Comparison of ENCODE assay signal across 15 cellular contexts in genomic region chr5:60487885-60488425, GRCh38.
DNase-seq lines count a peak whose midpoint lies in the region; ATAC-seq and TF ChIP-seq lines count a peak whose summit lies in the region.
"Had no signal": no experiment of that assay in that cellular context is flagged by ENCODE, and none has a peak within 500 bp of the region (broad histone marks: within the 10 kb centered on the region; RNA-seq: fewer than 3 reads in every experiment).

No MANE protein-coding gene starts in this region.

- peaks cover 62% of the 10 kb centered on the region for H3K4me1 Mint-ChIP-seq in osteocyte (ENCODE audit: unreplicated experiment)

- H3K9me3 Mint-ChIP-seq in osteocyte (ENCODE audit: unreplicated experiment), result no peaks in the 10 kb centered on the region
- H3K9me3 Mint-ChIP-seq: T-helper 1 cell treated with Interleukin-12 subunit alpha and Interleukin-12 subunit beta and Interleukin-4 antibody, amounts not matched to agents 30 μg/mL and 1 μg/mL, for 36 hours had no signal

- H3K4me3 ChIP-seq in AG10803 (ENCODE audit: low read length) (peak overlapping the region; percentile 49), dorsolateral prefrontal cortex (peak overlapping the region in 58 of 59 donors; percentile 14 to 66 (median 47))

- H3K27ac ChIP-seq in dorsolateral prefrontal cortex, result peak overlapping the region in 56 of 59 donors; percentile 4 to 88 (median 75)
- H3K27ac ChIP-seq: upper lobe of left lung had no signal

- H3K27me3 Mint-ChIP-seq in osteocyte (ENCODE audit: unreplicated experiment), result no peaks in the 10 kb centered on the region

- intact Hi-C loops in dorsolateral prefrontal cortex (cut with DNase I), result no loop called here

- no peaks in the 10 kb centered on the region for H3K27me3 ChIP-seq in dorsolateral prefrontal cortex
- H3K27me3 ChIP-seq: upper lobe of left lung had no signal

- DNase-seq in AG10803 (ENCODE audit: low read depth), result peak; percentile 11
- DNase-seq in NCI-H446 treated with DMSO at 0.1 percent for 48 hours (lab: John Stamatoyannopoulos, UW), result peak; percentile 80
- DNase-seq in dorsolateral prefrontal cortex, result peak in 5 of 10 donors; percentile 33 to 69 (median 50)
- no peak for DNase-seq in osteocyte (ENCODE audit: extremely low spot score, unreplicated experiment)
- no peak for DNase-seq in NCI-H524 (lab: John Stamatoyannopoulos, UW)
- no peak for DNase-seq in COLO668 (lab: John Stamatoyannopoulos, UW; ENCODE audit: unreplicated experiment)
- DNase-seq in COLO829 (ENCODE audit: low spot score), result no peak
- DNase-seq: activated T-cell treated with anti-CD3 and anti-CD28 coated beads, Interleukin-2, amount 50 U/mL, for 72 hours; effector CD8-positive, alpha-beta T cell; left cardiac atrium; NCI-H2107; stimulated activated CD4-positive, alpha-beta T cell treated with anti-CD3 and anti-CD28 coated beads, Interleukin-15, amount 100 ng/mL, for 24 hours had no signal

- ATAC-seq in GM21717 (IDR thresholded peaks at IDR 0.05; ENCODE audit: unreplicated experiment), result no peak
- ATAC-seq: activated T-cell treated with anti-CD3 and anti-CD28 coated beads, Interleukin-2, amount 50 U/mL, for 72 hours; left cardiac atrium had no signal

- no peak overlapping the region for H3K4me3 Mint-ChIP-seq in osteocyte (ENCODE audit: unreplicated experiment)
- H3K4me3 Mint-ChIP-seq: activated T-cell treated with anti-CD3 and anti-CD28 coated beads, Interleukin-2, amount 50 U/mL, for 72 hours; T-helper 1 cell treated with Interleukin-12 subunit alpha and Interleukin-12 subunit beta and Interleukin-4 antibody, amounts not matched to agents 30 μg/mL and 1 μg/mL, for 36 hours had no signal

- H3K36me3 Mint-ChIP-seq in osteocyte (ENCODE audit: unreplicated experiment), result no peaks in the 10 kb centered on the region

- peak overlapping the region; percentile 83 for H3K27ac Mint-ChIP-seq in osteocyte (ENCODE audit: unreplicated experiment)
- H3K27ac Mint-ChIP-seq: activated T-cell treated with anti-CD3 and anti-CD28 coated beads, Interleukin-2, amount 50 U/mL, for 72 hours; T-helper 1 cell treated with Interleukin-12 subunit alpha and Interleukin-12 subunit beta and Interleukin-4 antibody, amounts not matched to agents 30 μg/mL and 1 μg/mL, for 36 hours had no signal

- TF ChIP-seq CTCF in AG10803 (conservative IDR thresholded peaks at IDR 0.05; ENCODE audit: low read length) (no peak), dorsolateral prefrontal cortex (IDR thresholded peaks at IDR 0.05 in 54 of 56, conservative IDR thresholded peaks at IDR 0.05 in 2 of 56; ENCODE audit: low read depth in 1 of 56, partially characterized antibody in 56 of 56) (no peak), osteocyte (IDR thresholded peaks at IDR 0.05) (no peak)

Comparison
In these comparisons a context has a peak if more than half of its experiments do, and no peak if none do; other contexts are left out.
1. DNase-seq: peak in AG10803 (single experiment) and NCI-H446 treated with DMSO at 0.1 percent for 48 hours (single experiment); none in osteocyte (single experiment), NCI-H524 (0 of 2), COLO668 (single experiment) and COLO829 (single experiment).